Comparison of ENCODE assay signal across 1 cellular context in the genomic region with DNA sequence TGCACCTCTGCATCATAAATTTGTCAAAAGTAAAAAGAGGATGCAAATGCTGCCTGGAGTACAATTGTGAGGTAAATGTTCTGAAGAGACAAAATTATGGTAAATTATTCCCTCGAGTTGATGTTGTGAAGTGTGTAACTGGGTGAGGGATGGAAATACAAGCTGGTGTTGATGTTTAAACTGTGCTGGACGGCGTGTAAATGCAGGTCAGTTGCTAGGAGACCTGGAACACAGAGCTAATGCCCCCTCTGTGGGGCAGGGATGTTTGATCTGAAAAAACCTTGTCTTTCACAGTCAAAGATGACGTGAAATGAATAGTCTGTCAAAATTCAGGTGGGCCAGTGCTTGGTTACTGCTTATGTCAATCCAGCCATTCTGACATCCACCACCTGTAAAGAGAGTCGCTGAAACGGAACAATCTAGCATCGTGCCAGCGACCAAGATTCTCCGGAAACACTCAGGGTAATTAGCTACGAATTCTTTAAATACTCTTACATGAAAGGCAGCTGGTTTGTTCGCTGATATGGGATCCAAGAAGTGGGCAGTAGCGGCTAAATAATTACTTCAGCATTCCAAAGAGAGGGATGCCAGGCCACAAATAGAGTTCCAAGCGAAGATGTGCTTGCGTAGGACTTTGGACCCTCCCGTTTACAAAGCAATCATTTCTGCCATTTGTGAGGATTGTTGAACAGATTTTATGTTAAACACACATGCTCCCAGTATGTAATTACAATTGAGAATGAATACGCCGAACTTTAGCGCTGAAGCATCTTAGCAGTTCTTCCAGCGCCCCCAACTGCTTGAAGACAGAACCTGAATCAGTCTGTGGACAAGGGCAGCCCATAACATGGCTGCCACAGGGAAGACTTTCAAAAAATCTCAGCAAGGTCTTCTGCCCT.
TF ChIP-seq lines count a peak whose summit lies in the region.

No MANE protein-coding gene starts in this region.

TF ChIP-seq in HepG2, 621 proteins besides CTCF, POLR2A, EP300 and RAD21 (continued from another document and continues in another):
- TF ChIP-seq KAT7 (CRISPR knock-in tag; IDR thresholded peaks at IDR 0.05; ENCODE audit: borderline replicate concordance), result no peak
- TF ChIP-seq ZNF121 (CRISPR knock-in tag; IDR thresholded peaks at IDR 0.05), result peak; percentile 74
- no peak for TF ChIP-seq IRF2 (CRISPR knock-in tag; IDR thresholded peaks at IDR 0.05)
- TF ChIP-seq, protein P1, sequence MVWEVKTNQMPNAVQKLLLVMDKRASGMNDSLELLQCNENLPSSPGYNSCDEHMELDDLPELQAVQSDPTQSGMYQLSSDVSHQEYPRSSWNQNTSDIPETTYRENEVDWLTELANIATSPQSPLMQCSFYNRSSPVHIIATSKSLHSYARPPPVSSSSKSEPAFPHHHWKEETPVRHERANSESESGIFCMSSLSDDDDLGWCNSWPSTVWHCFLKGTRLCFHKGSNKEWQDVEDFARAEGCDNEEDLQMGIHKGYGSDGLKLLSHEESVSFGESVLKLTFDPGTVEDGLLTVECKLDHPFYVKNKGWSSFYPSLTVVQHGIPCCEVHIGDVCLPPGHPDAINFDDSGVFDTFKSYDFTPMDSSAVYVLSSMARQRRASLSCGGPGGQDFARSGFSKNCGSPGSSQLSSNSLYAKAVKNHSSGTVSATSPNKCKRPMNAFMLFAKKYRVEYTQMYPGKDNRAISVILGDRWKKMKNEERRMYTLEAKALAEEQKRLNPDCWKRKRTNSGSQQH (CRISPR knock-in tag; IDR thresholded peaks at IDR 0.05; ENCODE audit: low read depth), result 0 out of 2 replicates have a peak, but pooled peaks have one; percentile 17
- TF ChIP-seq ZNF709 (CRISPR knock-in tag; IDR thresholded peaks at IDR 0.05), result no peak
- TF ChIP-seq MBD4 (IDR thresholded peaks at IDR 0.05; ENCODE audit: borderline replicate concordance, low read length), result no peak
- no peak for TF ChIP-seq SP2 (CRISPR knock-in tag; IDR thresholded peaks at IDR 0.05)
- TF ChIP-seq MATR3 (CRISPR knock-in tag; IDR thresholded peaks at IDR 0.05), result no peak
- TF ChIP-seq ELF4 (CRISPR knock-in tag; IDR thresholded peaks at IDR 0.05; ENCODE audit: borderline replicate concordance), result no peak
- 0 out of 2 replicates have a peak, but pooled peaks have one; percentile 55 for TF ChIP-seq ISL2 (CRISPR knock-in tag; IDR thresholded peaks at IDR 0.05)
- no peak for TF ChIP-seq ZNF550 (CRISPR knock-in tag; IDR thresholded peaks at IDR 0.05; ENCODE audit: borderline replicate concordance)
- no peak for TF ChIP-seq RELA (CRISPR knock-in tag; IDR thresholded peaks at IDR 0.05)
- TF ChIP-seq ZNF263 (CRISPR knock-in tag; IDR thresholded peaks at IDR 0.05), result no peak
- peak; percentile 24 for TF ChIP-seq XRCC5 (optimal IDR thresholded peaks at IDR 0.05; ENCODE audit: low read length)
- TF ChIP-seq, protein P2, sequence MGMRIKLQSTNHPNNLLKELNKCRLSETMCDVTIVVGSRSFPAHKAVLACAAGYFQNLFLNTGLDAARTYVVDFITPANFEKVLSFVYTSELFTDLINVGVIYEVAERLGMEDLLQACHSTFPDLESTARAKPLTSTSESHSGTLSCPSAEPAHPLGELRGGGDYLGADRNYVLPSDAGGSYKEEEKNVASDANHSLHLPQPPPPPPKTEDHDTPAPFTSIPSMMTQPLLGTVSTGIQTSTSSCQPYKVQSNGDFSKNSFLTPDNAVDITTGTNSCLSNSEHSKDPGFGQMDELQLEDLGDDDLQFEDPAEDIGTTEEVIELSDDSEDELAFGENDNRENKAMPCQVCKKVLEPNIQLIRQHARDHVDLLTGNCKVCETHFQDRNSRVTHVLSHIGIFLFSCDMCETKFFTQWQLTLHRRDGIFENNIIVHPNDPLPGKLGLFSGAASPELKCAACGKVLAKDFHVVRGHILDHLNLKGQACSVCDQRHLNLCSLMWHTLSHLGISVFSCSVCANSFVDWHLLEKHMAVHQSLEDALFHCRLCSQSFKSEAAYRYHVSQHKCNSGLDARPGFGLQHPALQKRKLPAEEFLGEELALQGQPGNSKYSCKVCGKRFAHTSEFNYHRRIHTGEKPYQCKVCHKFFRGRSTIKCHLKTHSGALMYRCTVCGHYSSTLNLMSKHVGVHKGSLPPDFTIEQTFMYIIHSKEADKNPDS (CRISPR knock-in tag; IDR thresholded peaks at IDR 0.05), result no peak
- TF ChIP-seq ZNF20 (CRISPR knock-in tag; IDR thresholded peaks at IDR 0.05), result no peak
- TF ChIP-seq ZNF441 (CRISPR knock-in tag; IDR thresholded peaks at IDR 0.05; ENCODE audit: borderline replicate concordance), result no peak
- TF ChIP-seq, protein P3, sequence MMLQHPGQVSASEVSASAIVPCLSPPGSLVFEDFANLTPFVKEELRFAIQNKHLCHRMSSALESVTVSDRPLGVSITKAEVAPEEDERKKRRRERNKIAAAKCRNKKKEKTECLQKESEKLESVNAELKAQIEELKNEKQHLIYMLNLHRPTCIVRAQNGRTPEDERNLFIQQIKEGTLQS (CRISPR knock-in tag; IDR thresholded peaks at IDR 0.05), result no peak
- TF ChIP-seq, protein P4, sequence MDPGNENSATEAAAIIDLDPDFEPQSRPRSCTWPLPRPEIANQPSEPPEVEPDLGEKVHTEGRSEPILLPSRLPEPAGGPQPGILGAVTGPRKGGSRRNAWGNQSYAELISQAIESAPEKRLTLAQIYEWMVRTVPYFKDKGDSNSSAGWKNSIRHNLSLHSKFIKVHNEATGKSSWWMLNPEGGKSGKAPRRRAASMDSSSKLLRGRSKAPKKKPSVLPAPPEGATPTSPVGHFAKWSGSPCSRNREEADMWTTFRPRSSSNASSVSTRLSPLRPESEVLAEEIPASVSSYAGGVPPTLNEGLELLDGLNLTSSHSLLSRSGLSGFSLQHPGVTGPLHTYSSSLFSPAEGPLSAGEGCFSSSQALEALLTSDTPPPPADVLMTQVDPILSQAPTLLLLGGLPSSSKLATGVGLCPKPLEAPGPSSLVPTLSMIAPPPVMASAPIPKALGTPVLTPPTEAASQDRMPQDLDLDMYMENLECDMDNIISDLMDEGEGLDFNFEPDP (CRISPR knock-in tag; conservative IDR thresholded peaks at IDR 0.05), result no peak
- 0 out of 2 replicates have a peak, but pooled peaks have one; percentile 39 for TF ChIP-seq ZFP90 (CRISPR knock-in tag; IDR thresholded peaks at IDR 0.05; ENCODE audit: borderline replicate concordance)
- TF ChIP-seq, protein P5, sequence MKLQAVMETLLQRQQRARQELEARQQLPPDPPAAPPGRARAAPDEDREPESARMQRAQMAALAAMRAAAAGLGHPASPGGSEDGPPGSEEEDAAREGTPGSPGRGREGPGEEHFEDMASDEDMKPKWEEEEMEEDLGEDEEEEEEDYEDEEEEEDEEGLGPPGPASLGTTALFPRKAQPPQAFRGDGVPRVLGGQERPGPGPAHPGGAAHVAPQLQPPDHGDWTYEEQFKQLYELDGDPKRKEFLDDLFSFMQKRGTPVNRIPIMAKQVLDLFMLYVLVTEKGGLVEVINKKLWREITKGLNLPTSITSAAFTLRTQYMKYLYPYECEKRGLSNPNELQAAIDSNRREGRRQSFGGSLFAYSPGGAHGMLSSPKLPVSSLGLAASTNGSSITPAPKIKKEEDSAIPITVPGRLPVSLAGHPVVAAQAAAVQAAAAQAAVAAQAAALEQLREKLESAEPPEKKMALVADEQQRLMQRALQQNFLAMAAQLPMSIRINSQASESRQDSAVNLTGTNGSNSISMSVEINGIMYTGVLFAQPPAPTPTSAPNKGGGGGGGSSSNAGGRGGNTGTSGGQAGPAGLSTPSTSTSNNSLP (IDR thresholded peaks at IDR 0.05; ENCODE audit: low read depth, low read length), result peak; percentile 47; the same call in 1 of the 2 replicates
- no peak for TF ChIP-seq NFKB2 (CRISPR knock-in tag; IDR thresholded peaks at IDR 0.05; ENCODE audit: borderline replicate concordance)
- no peak for TF ChIP-seq AGO2 (optimal IDR thresholded peaks at IDR 0.05; ENCODE audit: low read depth, low read length)
- TF ChIP-seq ZNF546 (CRISPR knock-in tag; conservative IDR thresholded peaks at IDR 0.05), result no peak
- TF ChIP-seq CEBPG (CRISPR knock-in tag; IDR thresholded peaks at IDR 0.05), result no peak; the same call in 1 of the 2 replicates
- no peak for TF ChIP-seq ZSCAN20 (CRISPR knock-in tag; IDR thresholded peaks at IDR 0.05; ENCODE audit: borderline replicate concordance)
- no peak for TF ChIP-seq ARNT (IDR thresholded peaks at IDR 0.05)
- no peak for TF ChIP-seq ZNF253 (CRISPR knock-in tag; IDR thresholded peaks at IDR 0.05; ENCODE audit: borderline replicate concordance)
- TF ChIP-seq ZNF598 (CRISPR knock-in tag; IDR thresholded peaks at IDR 0.05; ENCODE audit: borderline replicate concordance), result no peak
- TF ChIP-seq MTF1 (CRISPR knock-in tag; IDR thresholded peaks at IDR 0.05), result no peak
- TF ChIP-seq, protein P6, sequence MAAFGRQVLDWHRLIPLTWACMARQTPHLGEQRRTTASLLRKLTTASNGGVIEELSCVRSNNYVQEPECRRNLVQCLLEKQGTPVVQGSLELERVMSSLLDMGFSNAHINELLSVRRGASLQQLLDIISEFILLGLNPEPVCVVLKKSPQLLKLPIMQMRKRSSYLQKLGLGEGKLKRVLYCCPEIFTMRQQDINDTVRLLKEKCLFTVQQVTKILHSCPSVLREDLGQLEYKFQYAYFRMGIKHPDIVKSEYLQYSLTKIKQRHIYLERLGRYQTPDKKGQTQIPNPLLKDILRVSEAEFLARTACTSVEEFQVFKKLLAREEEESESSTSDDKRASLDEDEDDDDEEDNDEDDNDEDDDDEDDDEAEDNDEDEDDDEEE (CRISPR knock-in tag; IDR thresholded peaks at IDR 0.05), result 0 out of 2 replicates have a peak, but pooled peaks have one; percentile 39
- no peak for TF ChIP-seq ZNF124 (CRISPR knock-in tag; IDR thresholded peaks at IDR 0.05)
- no peak for TF ChIP-seq MAFF (IDR thresholded peaks at IDR 0.05; ENCODE audit: low read depth, low read length)
- TF ChIP-seq GPN1 (CRISPR knock-in tag; IDR thresholded peaks at IDR 0.05; ENCODE audit: borderline replicate concordance), result no peak
- TF ChIP-seq, protein P7, sequence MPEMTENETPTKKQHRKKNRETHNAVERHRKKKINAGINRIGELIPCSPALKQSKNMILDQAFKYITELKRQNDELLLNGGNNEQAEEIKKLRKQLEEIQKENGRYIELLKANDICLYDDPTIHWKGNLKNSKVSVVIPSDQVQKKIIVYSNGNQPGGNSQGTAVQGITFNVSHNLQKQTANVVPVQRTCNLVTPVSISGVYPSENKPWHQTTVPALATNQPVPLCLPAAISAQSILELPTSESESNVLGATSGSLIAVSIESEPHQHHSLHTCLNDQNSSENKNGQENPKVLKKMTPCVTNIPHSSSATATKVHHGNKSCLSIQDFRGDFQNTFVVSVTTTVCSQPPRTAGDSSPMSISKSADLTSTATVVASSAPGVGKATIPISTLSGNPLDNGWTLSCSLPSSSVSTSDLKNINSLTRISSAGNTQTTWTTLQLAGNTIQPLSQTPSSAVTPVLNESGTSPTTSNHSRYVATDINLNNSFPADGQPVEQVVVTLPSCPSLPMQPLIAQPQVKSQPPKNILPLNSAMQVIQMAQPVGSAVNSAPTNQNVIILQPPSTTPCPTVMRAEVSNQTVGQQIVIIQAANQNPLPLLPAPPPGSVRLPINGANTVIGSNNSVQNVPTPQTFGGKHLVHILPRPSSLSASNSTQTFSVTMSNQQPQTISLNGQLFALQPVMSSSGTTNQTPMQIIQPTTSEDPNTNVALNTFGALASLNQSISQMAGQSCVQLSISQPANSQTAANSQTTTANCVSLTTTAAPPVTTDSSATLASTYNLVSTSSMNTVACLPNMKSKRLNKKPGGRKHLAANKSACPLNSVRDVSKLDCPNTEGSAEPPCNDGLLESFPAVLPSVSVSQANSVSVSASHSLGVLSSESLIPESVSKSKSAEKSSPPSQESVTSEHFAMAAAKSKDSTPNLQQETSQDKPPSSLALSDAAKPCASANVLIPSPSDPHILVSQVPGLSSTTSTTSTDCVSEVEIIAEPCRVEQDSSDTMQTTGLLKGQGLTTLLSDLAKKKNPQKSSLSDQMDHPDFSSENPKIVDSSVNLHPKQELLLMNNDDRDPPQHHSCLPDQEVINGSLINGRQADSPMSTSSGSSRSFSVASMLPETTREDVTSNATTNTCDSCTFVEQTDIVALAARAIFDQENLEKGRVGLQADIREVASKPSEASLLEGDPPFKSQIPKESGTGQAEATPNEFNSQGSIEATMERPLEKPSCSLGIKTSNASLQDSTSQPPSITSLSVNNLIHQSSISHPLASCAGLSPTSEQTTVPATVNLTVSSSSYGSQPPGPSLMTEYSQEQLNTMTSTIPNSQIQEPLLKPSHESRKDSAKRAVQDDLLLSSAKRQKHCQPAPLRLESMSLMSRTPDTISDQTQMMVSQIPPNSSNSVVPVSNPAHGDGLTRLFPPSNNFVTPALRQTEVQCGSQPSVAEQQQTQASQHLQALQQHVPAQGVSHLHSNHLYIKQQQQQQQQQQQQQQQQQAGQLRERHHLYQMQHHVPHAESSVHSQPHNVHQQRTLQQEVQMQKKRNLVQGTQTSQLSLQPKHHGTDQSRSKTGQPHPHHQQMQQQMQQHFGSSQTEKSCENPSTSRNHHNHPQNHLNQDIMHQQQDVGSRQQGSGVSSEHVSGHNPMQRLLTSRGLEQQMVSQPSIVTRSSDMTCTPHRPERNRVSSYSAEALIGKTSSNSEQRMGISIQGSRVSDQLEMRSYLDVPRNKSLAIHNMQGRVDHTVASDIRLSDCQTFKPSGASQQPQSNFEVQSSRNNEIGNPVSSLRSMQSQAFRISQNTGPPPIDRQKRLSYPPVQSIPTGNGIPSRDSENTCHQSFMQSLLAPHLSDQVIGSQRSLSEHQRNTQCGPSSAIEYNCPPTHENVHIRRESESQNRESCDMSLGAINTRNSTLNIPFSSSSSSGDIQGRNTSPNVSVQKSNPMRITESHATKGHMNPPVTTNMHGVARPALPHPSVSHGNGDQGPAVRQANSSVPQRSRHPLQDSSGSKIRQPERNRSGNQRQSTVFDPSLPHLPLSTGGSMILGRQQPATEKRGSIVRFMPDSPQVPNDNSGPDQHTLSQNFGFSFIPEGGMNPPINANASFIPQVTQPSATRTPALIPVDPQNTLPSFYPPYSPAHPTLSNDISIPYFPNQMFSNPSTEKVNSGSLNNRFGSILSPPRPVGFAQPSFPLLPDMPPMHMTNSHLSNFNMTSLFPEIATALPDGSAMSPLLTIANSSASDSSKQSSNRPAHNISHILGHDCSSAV (CRISPR knock-in tag; IDR thresholded peaks at IDR 0.05; ENCODE audit: borderline replicate concordance), result no peak
- no peak for TF ChIP-seq ZNF652 (CRISPR knock-in tag; IDR thresholded peaks at IDR 0.05; ENCODE audit: borderline replicate concordance, low read depth)
- TF ChIP-seq FOXO1 (CRISPR knock-in tag; IDR thresholded peaks at IDR 0.05), result no peak
